8 cellular contexts compared by ENCODE assay signal in genomic region chr16:73058221-73058615, GRCh38. TPM values are rescaled to one million over a fixed set of nuclear protein-coding genes. Genes with fewer than 3 reads are reported as not detected.
DNase-seq lines count a peak whose midpoint lies in the region; ATAC-seq and TF ChIP-seq lines count a peak whose summit lies in the region.

No MANE protein-coding gene starts in this region.

- peaks cover 14% of the 10 kb centered on the region for H3K4me1 Mint-ChIP-seq in activated T-cell treated with anti-CD3 and anti-CD28 coated beads, Interleukin-2, amount 50 U/mL, for 4 hours (ENCODE audit: low read depth)

- H3K36me3 Mint-ChIP-seq in activated T-cell treated with anti-CD3 and anti-CD28 coated beads, Interleukin-2, amount 50 U/mL, for 4 hours (ENCODE audit: insufficient read depth) = no peaks in the 10 kb centered on the region

- H3K9me3 ChIP-seq in HAP-1 (no peaks in the 10 kb centered on the region), MG63 (no peaks in the 10 kb centered on the region), stomach (no peaks in the 10 kb centered on the region)

- TF ChIP-seq CTCF in kidney epithelial cell (IDR thresholded peaks at IDR 0.05; ENCODE audit: insufficient read depth, low read length, poor library complexity, severe bottlenecking) = no peak
- TF ChIP-seq CTCF in stomach (IDR thresholded peaks at IDR 0.05) = no peak

- intact Hi-C loops in stomach (cut with DNase I; ENCODE audit: low total_unique reads) = no loop called here

- H3K27ac ChIP-seq in stomach = peak overlapping the region; percentile 84 to 98 (median 91)

- ATAC-seq in activated T-cell treated with anti-CD3 and anti-CD28 coated beads, Interleukin-2, amount 50 U/mL, for 4 hours = peak; percentile 66 to 69

- H3K27me3 ChIP-seq in HAP-1 (ENCODE audit: low read depth) (no peaks in the 10 kb centered on the region), MG63 (no peaks in the 10 kb centered on the region), kidney epithelial cell (ENCODE audit: control insufficient read depth, insufficient read depth, low read length) (no peaks in the 10 kb centered on the region), stomach (peaks cover 1 to 23% (median 5%) of the 10 kb centered on the region in 3 donors)

- H3K27me3 Mint-ChIP-seq in activated T-cell treated with anti-CD3 and anti-CD28 coated beads, Interleukin-2, amount 50 U/mL, for 4 hours (ENCODE audit: low read depth) = peaks cover 66% of the 10 kb centered on the region

- TF ChIP-seq POLR2A in stomach (IDR thresholded peaks at IDR 0.05) = no peak

- WGBS in stomach, 5 donors = 0 to 1% (median 0%) methylated on average over 19 to 61 of the region's 61 CpGs

- in situ Hi-C loops in HAP-1 (cut with MboI; ENCODE audit: low sequenced_read_pairs) = no loop called here

- H3K36me3 ChIP-seq in HAP-1 (replicated peaks) = no peaks in the 10 kb centered on the region
- H3K36me3 ChIP-seq in MG63 = no peaks in the 10 kb centered on the region
- no peaks in the 10 kb centered on the region for H3K36me3 ChIP-seq in kidney epithelial cell (ENCODE audit: control insufficient read depth, insufficient read depth, low read length)
- H3K36me3 ChIP-seq in stomach = no peaks in the 10 kb centered on the region

- peak overlapping the region; percentile 21 for H3K4me3 Mint-ChIP-seq in activated T-cell treated with anti-CD3 and anti-CD28 coated beads, Interleukin-2, amount 50 U/mL, for 4 hours

- peaks cover 58% of the 10 kb centered on the region for H3K4me1 ChIP-seq in HAP-1
- peaks cover 30 to 70% (median 44%) of the 10 kb centered on the region in 4 donors for H3K4me1 ChIP-seq in stomach

- TF ChIP-seq EP300 in stomach (IDR thresholded peaks at IDR 0.05) = no peak

- no peaks in the 10 kb centered on the region for H3K9me3 Mint-ChIP-seq in activated T-cell treated with anti-CD3 and anti-CD28 coated beads, Interleukin-2, amount 50 U/mL, for 4 hours

- peak overlapping the region; percentile 50 for H3K4me3 ChIP-seq in HAP-1
- peak overlapping the region; percentile 59; the same call in 1 of the 2 replicates for H3K4me3 ChIP-seq in MG63
- H3K4me3 ChIP-seq in kidney epithelial cell (ENCODE audit: low read depth, low read length) = peak overlapping the region; percentile 70
- peak overlapping the region; percentile 68 to 91 (median 87) for H3K4me3 ChIP-seq in stomach

- no peak for DNase-seq in activated T-cell treated with anti-CD3 and anti-CD28 coated beads, Interleukin-2, amount 50 U/mL, for 4 hours
- DNase-seq in activated T-cell treated with anti-CD3 and anti-CD28 coated beads for 4 hours = no peak
- no peak for DNase-seq in HAP-1 (ENCODE audit: low spot score in 2 of 2)
- peak; percentile 32 for DNase-seq in MG63
- peak; percentile 71 for DNase-seq in astrocyte of the hippocampus (ENCODE audit: low read depth, low spot score)
- no peak for DNase-seq in kidney epithelial cell (ENCODE audit: low read depth)
- DNase-seq in stomach = peak; percentile 62
- DNase-seq in effector CD8-positive, alpha-beta T cell (lab: John Stamatoyannopoulos, UW) = no peak

RNA-seq across cellular contexts. Expression of gene ZFHX3, which starts 10.3 kb away (rescaled TPM):
- total RNA-seq in activated T-cell treated with anti-CD3 and anti-CD28 coated beads, Interleukin-2, amount 50 U/mL, for 4 hours = 1 to 10 TPM in 1 of 3 donors, under 1 TPM in 2; 0.29 to 2.5 (median 0.86) TPM
- total RNA-seq in MG63 (2014; rRNA removed; shearing (Covaris generic); ENCODE audit: low replicate concordance) = 0.89 and 1.2 TPM in 2 replicates
- 19.9 and 29.0 TPM in 2 replicates for total RNA-seq in kidney epithelial cell
- total RNA-seq in stomach = 10 to 100 TPM; 11.7 to 27.5 (median 13.6) TPM
- polyA plus RNA-seq in stomach = 1 to 10 TPM; 1.1 to 2.1 (median 1.5) TPM

Comparison
In these comparisons a context has a peak if more than half of its experiments do, and no peak if none do; other contexts are left out.
1. DNase-seq: peak in MG63 (single experiment), astrocyte of the hippocampus (single experiment) and stomach (single experiment); none in activated T-cell treated with anti-CD3 and anti-CD28 coated beads, Interleukin-2, amount 50 U/mL, for 4 hours (single experiment), activated T-cell treated with anti-CD3 and anti-CD28 coated beads for 4 hours (single experiment), HAP-1 (0 of 2), kidney epithelial cell (single experiment) and effector CD8-positive, alpha-beta T cell (single experiment).
2. Peak in every context shown above with its lines, with median percentiles within 50 percentile points of each other: H3K4me3 ChIP-seq.